ENCODE assay signal across 16 cellular contexts in the genomic region with DNA sequence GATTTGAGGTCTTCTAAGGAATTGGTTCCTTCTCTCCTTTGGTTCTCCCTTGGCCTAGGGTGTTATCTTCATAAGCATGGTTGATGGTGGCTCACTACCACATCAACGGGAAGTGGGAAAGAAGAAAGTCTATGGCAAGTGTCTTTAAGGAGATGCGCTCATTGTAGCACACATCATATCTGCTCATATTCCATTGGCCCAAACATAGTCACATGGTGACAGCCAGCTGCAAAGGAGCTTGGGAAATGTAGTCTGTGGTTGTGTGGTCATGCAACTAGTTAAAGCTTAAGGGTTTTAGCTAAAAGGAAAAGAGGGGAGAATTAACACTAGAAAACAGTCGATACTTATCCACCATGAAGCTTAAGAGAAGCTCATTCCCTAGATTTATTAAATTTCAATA. TPM values are rescaled to one million over a fixed set of nuclear protein-coding genes. Genes with fewer than 3 reads are reported as not detected.
A peak's percentile ranks its signal among the peaks of the same experiment; 100 is the strongest.
DNase-seq lines count a peak whose midpoint lies in the region; ATAC-seq and TF ChIP-seq lines count a peak whose summit lies in the region.
"Had no signal": no experiment of that assay in that cellular context is flagged by ENCODE, and none has a peak within 500 bp of the region (broad histone marks: within the 10 kb centered on the region; RNA-seq: fewer than 3 reads in every experiment).

No MANE protein-coding gene starts in this region.

- TF ChIP-seq CTCF in Caco-2 (IDR thresholded peaks at IDR 0.05; ENCODE audit: insufficient read depth in 1 of 2, low read depth in 1 of 2, low read length in 1 of 2, severe bottlenecking in 1 of 2, unreplicated experiment in 1 of 2): no peak
- TF ChIP-seq CTCF in GM23338 (conservative IDR thresholded peaks at IDR 0.05; ENCODE audit: low read depth in 2 of 2): no peak
- no peak for TF ChIP-seq CTCF in RWPE2 (IDR thresholded peaks at IDR 0.05; ENCODE audit: poor library complexity, severe bottlenecking)
- TF ChIP-seq CTCF in fibroblast of pulmonary artery (IDR thresholded peaks at IDR 0.05; ENCODE audit: low read length, missing control alignments): no peak

- ATAC-seq in GM23338 (peak; percentile 77), RWPE2 (ENCODE audit: low read depth) (peak; percentile 49; the same call in 1 of the 3 replicates), HG03175 (IDR thresholded peaks at IDR 0.05; ENCODE audit: unreplicated experiment) (no peak), HG02759 (IDR thresholded peaks at IDR 0.05; ENCODE audit: unreplicated experiment) (no peak)

- DNase-seq in Caco-2 (peak; percentile 9 to 40), GM23338 (ENCODE audit: low spot score) (peak; percentile 58), RWPE2 (ENCODE audit: low spot score) (no peak), fibroblast of pulmonary artery (ENCODE audit: low read depth) (peak; percentile 15)
- no peak for DNase-seq in stimulated activated CD4-positive, alpha-beta T cell treated with anti-CD3 and anti-CD28 coated beads, Interleukin-15, amount 100 ng/mL, for 24 hours
- DNase-seq: cerebellar nuclear complex, HFFc6, hippocampal formation, NCI-H2029 treated with DMSO at 0.1 percent for 48 hours, tibial artery had no signal

- POLR2A ChIA-PET in Caco-2 (lab: Charles Lee): interaction anchor here (1.0 kb wide), 1 partner anchor 114 kb away, joined by 4 read pairs; no protein-coding TSS in a partner anchor

- no peaks in the 10 kb centered on the region for H3K27me3 Mint-ChIP-seq in Caco-2 (ENCODE audit: insufficient read depth, unreplicated experiment)
- H3K27me3 Mint-ChIP-seq in GM23338 (ENCODE audit: insufficient read depth, low read depth, poor library complexity): peaks cover 9% of the 10 kb centered on the region
- H3K27me3 Mint-ChIP-seq: activated naive CD8-positive, alpha-beta T cell had no signal

- no peaks in the 10 kb centered on the region for H3K36me3 ChIP-seq in Caco-2 (ENCODE audit: control insufficient read depth, insufficient read depth, low read length)
- no peaks in the 10 kb centered on the region for H3K36me3 ChIP-seq in GM23338 (ENCODE audit: insufficient read depth)
- H3K36me3 ChIP-seq in RWPE2 (ENCODE audit: low read depth): no peaks in the 10 kb centered on the region
- H3K36me3 ChIP-seq: tibial artery had no signal

- H4K20me1 ChIP-seq in GM23338 (replicated peaks; ENCODE audit: insufficient read depth): no peaks in the 10 kb centered on the region

- no peak overlapping the region for H2AFZ ChIP-seq in GM23338

- H3K36me3 Mint-ChIP-seq in Caco-2 (ENCODE audit: insufficient read depth, unreplicated experiment): no peaks in the 10 kb centered on the region
- no peaks in the 10 kb centered on the region for H3K36me3 Mint-ChIP-seq in GM23338 (ENCODE audit: low read depth)
- H3K36me3 Mint-ChIP-seq: activated naive CD8-positive, alpha-beta T cell had no signal

- no peaks in the 10 kb centered on the region for H3K27me3 ChIP-seq in Caco-2 (replicated peaks; ENCODE audit: control insufficient read depth, insufficient read depth, low read length)
- H3K27me3 ChIP-seq in GM23338 (ENCODE audit: insufficient read depth): no peaks in the 10 kb centered on the region
- H3K27me3 ChIP-seq in RWPE2 (ENCODE audit: insufficient read depth, poor library complexity, severe bottlenecking): no peaks in the 10 kb centered on the region
- H3K27me3 ChIP-seq: tibial artery had no signal

- H3K9me3 Mint-ChIP-seq in Caco-2 (ENCODE audit: unreplicated experiment): no peaks in the 10 kb centered on the region
- H3K9me3 Mint-ChIP-seq in GM23338: no peaks in the 10 kb centered on the region
- H3K9me3 Mint-ChIP-seq: HFFc6 had no signal

- H3K4me3 Mint-ChIP-seq in Caco-2 (ENCODE audit: unreplicated experiment) (no peak overlapping the region), GM23338 (no peak overlapping the region)
- H3K4me3 Mint-ChIP-seq: activated naive CD8-positive, alpha-beta T cell; HFFc6; T-helper 1 cell treated with Interleukin-12 subunit alpha and Interleukin-12 subunit beta and Interleukin-4 antibody, amounts not matched to agents 30 μg/mL and 1 μg/mL, for 36 hours had no signal

- peaks cover 30% of the 10 kb centered on the region for H3K4me1 ChIP-seq in Caco-2
- H3K4me1 ChIP-seq in GM23338 (ENCODE audit: insufficient read depth): no peaks in the 10 kb centered on the region
- H3K4me1 ChIP-seq in RWPE2 (ENCODE audit: insufficient read depth, poor library complexity, severe bottlenecking): no peaks in the 10 kb centered on the region
- H3K4me1 ChIP-seq: tibial artery had no signal

- H3F3A ChIP-seq in GM23338 (replicated peaks; ENCODE audit: low read depth): no peaks in the 10 kb centered on the region

- H3K4me3 ChIP-seq in Caco-2 (ENCODE audit: low read depth, low read length) (no peak overlapping the region), GM23338 (no peak overlapping the region), RWPE2 (ENCODE audit: severe bottlenecking) (no peak overlapping the region), fibroblast of pulmonary artery (replicated peaks; ENCODE audit: low read depth, low read length) (no peak overlapping the region)
- H3K4me3 ChIP-seq: lung, tibial artery had no signal

- no peak overlapping the region for H3K4me2 ChIP-seq in GM23338

- intact Hi-C loops in Caco-2 (cut with micrococcal nuclease; ENCODE audit: unreplicated experiment): no loop called here

- no TSS peak for BruUV-seq in Caco-2 (replicated peaks; lab: Mats Ljungman, UMichigan)

- H3K9me2 ChIP-seq in GM23338 (ENCODE audit: insufficient read depth): peaks cover 4% of the 10 kb centered on the region

- no peaks in the 10 kb centered on the region for H3K79me2 ChIP-seq in GM23338 (replicated peaks; ENCODE audit: insufficient read depth)

- H3K9me3 ChIP-seq in Caco-2: no peaks in the 10 kb centered on the region
- no peaks in the 10 kb centered on the region for H3K9me3 ChIP-seq in RWPE2 (ENCODE audit: severe bottlenecking)
- H3K9me3 ChIP-seq: tibial artery had no signal

- H3K4me1 Mint-ChIP-seq in Caco-2 (ENCODE audit: low read depth, unreplicated experiment) (peaks cover 20% of the 10 kb centered on the region), GM23338 (no peaks in the 10 kb centered on the region)

- H3K27ac Mint-ChIP-seq in Caco-2 (ENCODE audit: unreplicated experiment) (no peak overlapping the region), GM23338 (no peak overlapping the region)
- H3K27ac Mint-ChIP-seq: activated naive CD8-positive, alpha-beta T cell; HFFc6; T-helper 1 cell treated with Interleukin-12 subunit alpha and Interleukin-12 subunit beta and Interleukin-4 antibody, amounts not matched to agents 30 μg/mL and 1 μg/mL, for 36 hours had no signal

- H3K27ac ChIP-seq in GM23338 (ENCODE audit: low read depth): no peak overlapping the region
- no peak overlapping the region for H3K27ac ChIP-seq in RWPE2 (ENCODE audit: poor library complexity, severe bottlenecking)
- H3K27ac ChIP-seq: epithelial cell of prostate, tibial artery had no signal

- CTCF ChIA-PET in Caco-2 (lab: Charles Lee): no interaction called here

TF ChIP-seq in GM23338, 12 proteins besides CTCF, POLR2A, EP300 and RAD21:
- TF ChIP-seq POLR2AphosphoS5 (IDR thresholded peaks at IDR 0.05; ENCODE audit: low read depth): no peak
- TF ChIP-seq EZH2 (IDR thresholded peaks at IDR 0.05; ENCODE audit: low read depth, unreplicated experiment): no peak
- no peak for TF ChIP-seq ZNF114 (CRISPR knock-in tag; IDR thresholded peaks at IDR 0.05)
- TF ChIP-seq, protein P1, sequence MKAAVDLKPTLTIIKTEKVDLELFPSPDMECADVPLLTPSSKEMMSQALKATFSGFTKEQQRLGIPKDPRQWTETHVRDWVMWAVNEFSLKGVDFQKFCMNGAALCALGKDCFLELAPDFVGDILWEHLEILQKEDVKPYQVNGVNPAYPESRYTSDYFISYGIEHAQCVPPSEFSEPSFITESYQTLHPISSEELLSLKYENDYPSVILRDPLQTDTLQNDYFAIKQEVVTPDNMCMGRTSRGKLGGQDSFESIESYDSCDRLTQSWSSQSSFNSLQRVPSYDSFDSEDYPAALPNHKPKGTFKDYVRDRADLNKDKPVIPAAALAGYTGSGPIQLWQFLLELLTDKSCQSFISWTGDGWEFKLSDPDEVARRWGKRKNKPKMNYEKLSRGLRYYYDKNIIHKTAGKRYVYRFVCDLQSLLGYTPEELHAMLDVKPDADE (IDR thresholded peaks at IDR 0.05): peak; percentile 49; the same call in 1 of the 2 replicates

RNA-seq across cellular contexts. Expression of a gene that starts 11.4 kb away (rescaled TPM):
- total RNA-seq in Caco-2 (2022): 102 and 104 TPM in 2 replicates
- 80.5 and 103 TPM in 2 replicates for total RNA-seq in GM23338 (2014; rRNA removed; shearing (Covaris generic))
- polyA plus RNA-seq in GM23338 (2016; fragmentation: Nextera tagmentation; extraction: Ambion mirVana): 232 and 242 TPM in 2 replicates

RNA-seq across cellular contexts. Expression of a gene that starts 11.4 kb away (rescaled TPM):
- total RNA-seq in Caco-2 (2022): 19.1 and 19.8 TPM in 2 replicates
- total RNA-seq in GM23338 (2014; rRNA removed; shearing (Covaris generic)): 31.7 and 32.7 TPM in 2 replicates
- 5.7 and 6.2 TPM in 2 replicates for polyA plus RNA-seq in GM23338 (2016; fragmentation: Nextera tagmentation; extraction: Ambion mirVana)

Comparison
In these comparisons a context has a peak if more than half of its experiments do, and no peak if none do; other contexts are left out.
1. DNase-seq: peak in Caco-2 (2 of 2), GM23338 (single experiment) and fibroblast of pulmonary artery (single experiment); none in RWPE2 (single experiment) and stimulated activated CD4-positive, alpha-beta T cell treated with anti-CD3 and anti-CD28 coated beads, Interleukin-15, amount 100 ng/mL, for 24 hours (single experiment).
2. ATAC-seq: peak in GM23338 (single experiment) and RWPE2 (single experiment); none in HG03175 (single experiment) and HG02759 (single experiment).